7 cellular contexts compared by ENCODE assay signal in genomic region chr17:7587420-7587786, GRCh38. TPM values are rescaled to one million over a fixed set of nuclear protein-coding genes. Genes with fewer than 3 reads are reported as not detected.
A peak's percentile ranks its signal among the peaks of the same experiment; 100 is the strongest.
DNase-seq lines count a peak whose midpoint lies in the region; ATAC-seq and TF ChIP-seq lines count a peak whose summit lies in the region.

No MANE protein-coding gene starts in this region.

- no peak overlapping the region for H4K91ac ChIP-seq in trophoblast cell (ENCODE audit: low read depth, low read length)

- peak overlapping the region; percentile 10 for H3K27ac ChIP-seq in trophoblast cell (ENCODE audit: low read depth, low read length)

- H3K4me3 ChIP-seq in MG63 (no peak overlapping the region), choroid plexus epithelial cell (ENCODE audit: low read depth, low read length) (no peak overlapping the region), trophoblast cell (ENCODE audit: low read depth, low read length) (no peak overlapping the region)

- DNase-seq in ELR (ENCODE audit: low read depth) (peak; percentile 97), MG63 (peak; percentile 67), choroid plexus epithelial cell (ENCODE audit: low read depth) (peak; percentile 94), trophoblast cell (no peak), HuH-7.5 (ENCODE audit: low spot score) (no peak), NCI-H2081 (lab: John Stamatoyannopoulos, UW) (no peak)

- H2BK120ac ChIP-seq in trophoblast cell (ENCODE audit: insufficient read depth, low read length, poor library complexity): no peak overlapping the region

- H3K79me2 ChIP-seq in trophoblast cell (ENCODE audit: control insufficient read depth, insufficient read depth, low read length, poor library complexity): peaks cover 12% of the 10 kb centered on the region

- no peak overlapping the region for H3K23ac ChIP-seq in trophoblast cell (ENCODE audit: low read length)

- H3K9ac ChIP-seq in trophoblast cell (ENCODE audit: low read length): no peak overlapping the region

- WGBS in trophoblast cell (ENCODE audit: extremely low coverage, insufficient coverage, insufficient read length): no CpG with 5 or more reads among the region's 7 CpGs

- H3K36me3 ChIP-seq in MG63 (peaks cover 2% of the 10 kb centered on the region; the same call in 1 of the 2 replicates), trophoblast cell (ENCODE audit: control insufficient read depth in 1 of 2, insufficient read depth in 2 of 2, low read length in 2 of 2) (peaks cover 36 to 41% of the 10 kb centered on the region in 2 experiments)

- H3K27me3 ChIP-seq in MG63 (no peaks in the 10 kb centered on the region), trophoblast cell (ENCODE audit: insufficient read depth, low read length) (no peaks in the 10 kb centered on the region)

- H3K4ac ChIP-seq in trophoblast cell (ENCODE audit: low read depth, low read length): no peak overlapping the region

- H2AFZ ChIP-seq in trophoblast cell (ENCODE audit: insufficient read depth, low read length, poor library complexity): no peak overlapping the region

- no peak overlapping the region for H3K4me2 ChIP-seq in trophoblast cell (ENCODE audit: low read length)

- H3K4me1 ChIP-seq in trophoblast cell (ENCODE audit: control insufficient read depth in 1 of 2, insufficient read depth in 2 of 2, low read length in 2 of 2): peaks cover 41 to 43% of the 10 kb centered on the region in 2 experiments

- no peak overlapping the region for H2AK5ac ChIP-seq in trophoblast cell (ENCODE audit: low read length)

- peaks cover 23% of the 10 kb centered on the region for H3K79me1 ChIP-seq in trophoblast cell (ENCODE audit: low read length)

- no peak overlapping the region for H4K8ac ChIP-seq in trophoblast cell (ENCODE audit: low read depth, low read length)

- peak; percentile 29 for TF ChIP-seq CTCF in choroid plexus epithelial cell (conservative IDR thresholded peaks at IDR 0.05; ENCODE audit: low read depth, low read length)

- no peak overlapping the region for H2BK5ac ChIP-seq in trophoblast cell (ENCODE audit: low read depth, low read length, poor library complexity)

- H3K18ac ChIP-seq in trophoblast cell (ENCODE audit: low read length): no peak overlapping the region

- no peak overlapping the region for H2BK12ac ChIP-seq in trophoblast cell (ENCODE audit: low read length)

- H3K9me3 ChIP-seq in MG63 (no peaks in the 10 kb centered on the region), trophoblast cell (ENCODE audit: insufficient read depth, low read depth, low read length) (peaks cover 3% of the 10 kb centered on the region)

- H4K12ac ChIP-seq in trophoblast cell (ENCODE audit: low read depth, low read length): no peak overlapping the region

- no peak overlapping the region for H3K14ac ChIP-seq in trophoblast cell (ENCODE audit: low read length)

- ATAC-seq in GM19035 (IDR thresholded peaks at IDR 0.05; ENCODE audit: unreplicated experiment): no peak

RNA-seq across cellular contexts. Expression of gene SOX15, which starts 2.5 kb away (rescaled TPM):
- total RNA-seq in MG63 (2014; rRNA removed; shearing (Covaris generic); ENCODE audit: low replicate concordance): 0.23 TPM in 1 of 2 replicates, not detected in the other
- 11.2 and 11.6 TPM in 2 replicates for polyA plus RNA-seq in trophoblast cell (2013)

RNA-seq across cellular contexts. Expression of gene MPDU1, which starts 3.8 kb away (rescaled TPM):
- total RNA-seq in MG63 (2014; rRNA removed; shearing (Covaris generic); ENCODE audit: low replicate concordance): 96.0 and 121 TPM in 2 replicates
- polyA plus RNA-seq in trophoblast cell (2013): 91.5 and 95.4 TPM in 2 replicates

RNA-seq across cellular contexts. Expression of gene CD68, which starts 8.0 kb away (rescaled TPM):
- total RNA-seq in MG63 (2014; rRNA removed; shearing (Covaris generic); ENCODE audit: low replicate concordance): 12.6 and 17.3 TPM in 2 replicates
- 1.4 and 1.5 TPM in 2 replicates for polyA plus RNA-seq in trophoblast cell (2013)

RNA-seq across cellular contexts. Expression of gene SENP3, which starts 25.7 kb away (rescaled TPM):
- total RNA-seq in MG63 (2014; rRNA removed; shearing (Covaris generic); ENCODE audit: low replicate concordance): 85.6 and 106 TPM in 2 replicates
- polyA plus RNA-seq in trophoblast cell (2013): 35.5 and 36.6 TPM in 2 replicates

RNA-seq across cellular contexts. Expression of gene FXR2, which starts 27.3 kb away (rescaled TPM):
- total RNA-seq in MG63 (2014; rRNA removed; shearing (Covaris generic); ENCODE audit: low replicate concordance): 26.8 and 49.5 TPM in 2 replicates
- 37.9 and 39.0 TPM in 2 replicates for polyA plus RNA-seq in trophoblast cell (2013)

Comparison
In these comparisons a context has a peak if more than half of its experiments do, and no peak if none do; other contexts are left out.
1. DNase-seq: peak in ELR (single experiment), MG63 (single experiment) and choroid plexus epithelial cell (single experiment); none in trophoblast cell (0 of 2), HuH-7.5 (single experiment) and NCI-H2081 (0 of 2).